26 cellular contexts compared by ENCODE assay signal in genomic region chr6:12509060-12509459, GRCh38.
"Had no signal": no experiment of that assay in that cellular context is flagged by ENCODE, and none has a peak within 500 bp of the region (broad histone marks: within the 10 kb centered on the region; RNA-seq: fewer than 3 reads in every experiment).

No MANE protein-coding gene starts in this region.

- DNase-seq: natural killer cell; occipital lobe; ovary; posterior cingulate gyrus; psoas muscle; right cardiac atrium; right lobe of liver; sigmoid colon; small intestine; stimulated activated CD4-positive, alpha-beta T cell treated with anti-CD3 and anti-CD28 coated beads, Interleukin-15, amount 100 ng/mL, for 24 hours; stimulated activated CD4-positive, alpha-beta T cell treated with anti-CD3 and anti-CD28 coated beads, Interleukin-2, amount 100 ng/mL, for 24 hours; stimulated activated CD4-positive, alpha-beta T cell treated with anti-CD3 and anti-CD28 coated beads, Interleukin-2, amount 100 ng/mL, for 48 hours; stimulated activated CD4-positive, alpha-beta T cell treated with anti-CD3 and anti-CD28 coated beads, Interleukin-4, amount 100 ng/mL, for 24 hours; stimulated activated naive B cell treated with anti-CD40 and anti-IgM and Interleukin-4, amounts not matched to agents 10 μg/mL and 1 μg/mL and 100 μg/mL, for 72 hours; stimulated activated naive CD8-positive, alpha-beta T cell treated with anti-CD3 and anti-CD28 coated beads, Interleukin-15, amount 100 ng/mL, for 72 hours; stimulated activated naive CD8-positive, alpha-beta T cell treated with anti-CD3 and anti-CD28 coated beads, Interleukin-15, Interleukin-2, amounts not matched to agents 100 U/mL and 50 U/mL, for 24 hours; substantia nigra; testis; tibial artery; transverse colon; upper lobe of right lung; uterus had no signal

- H3K27me3 ChIP-seq: neural progenitor cell, ovary, right lobe of liver, sigmoid colon, suprapubic skin, testis, tibial artery, transverse colon, upper lobe of right lung, uterus had no signal

- H3K4me1 ChIP-seq: neural progenitor cell, parathyroid adenoma, psoas muscle, right lobe of liver, testis, upper lobe of right lung, uterus had no signal

- H3K4me3 ChIP-seq: neural progenitor cell, ovary, psoas muscle, right lobe of liver, sigmoid colon, suprapubic skin, testis, tibial artery, transverse colon, upper lobe of right lung, uterus had no signal

- H3K36me3 ChIP-seq: neural progenitor cell, ovary, right lobe of liver, sigmoid colon, suprapubic skin, tibial artery, transverse colon, upper lobe of right lung, uterus had no signal

- H3K27ac ChIP-seq: neural progenitor cell, ovary, parathyroid adenoma, psoas muscle, right lobe of liver, sigmoid colon, suprapubic skin, testis, tibial artery, transverse colon, upper lobe of right lung, uterus had no signal

- H3K9me3 ChIP-seq: ovary, psoas muscle, right lobe of liver, sigmoid colon, suprapubic skin, testis, tibial artery, transverse colon, upper lobe of right lung, uterus had no signal

- ATAC-seq: natural killer cell; psoas muscle; right cardiac atrium; right lobe of liver; stimulated activated effector memory CD8-positive, alpha-beta T cell treated with anti-CD3 and anti-CD28 coated beads, Interleukin-12 subunit alpha, Interleukin-12 subunit beta, amount 100 ng/mL, for 72 hours; stimulated activated naive B cell treated with anti-CD40 and anti-IgM and Interleukin-4, amounts not matched to agents 10 μg/mL and 1 μg/mL and 100 μg/mL, for 72 hours; stimulated activated naive CD8-positive, alpha-beta T cell treated with anti-CD3 and anti-CD28 coated beads, Interleukin-15, amount 100 ng/mL, for 72 hours; stimulated activated naive CD8-positive, alpha-beta T cell treated with anti-CD3 and anti-CD28 coated beads, Interleukin-15, Interleukin-2, amounts not matched to agents 100 U/mL and 50 U/mL, for 24 hours; upper lobe of right lung had no signal
